ENCODE assay signal across 8 cellular contexts in the genomic region with DNA sequence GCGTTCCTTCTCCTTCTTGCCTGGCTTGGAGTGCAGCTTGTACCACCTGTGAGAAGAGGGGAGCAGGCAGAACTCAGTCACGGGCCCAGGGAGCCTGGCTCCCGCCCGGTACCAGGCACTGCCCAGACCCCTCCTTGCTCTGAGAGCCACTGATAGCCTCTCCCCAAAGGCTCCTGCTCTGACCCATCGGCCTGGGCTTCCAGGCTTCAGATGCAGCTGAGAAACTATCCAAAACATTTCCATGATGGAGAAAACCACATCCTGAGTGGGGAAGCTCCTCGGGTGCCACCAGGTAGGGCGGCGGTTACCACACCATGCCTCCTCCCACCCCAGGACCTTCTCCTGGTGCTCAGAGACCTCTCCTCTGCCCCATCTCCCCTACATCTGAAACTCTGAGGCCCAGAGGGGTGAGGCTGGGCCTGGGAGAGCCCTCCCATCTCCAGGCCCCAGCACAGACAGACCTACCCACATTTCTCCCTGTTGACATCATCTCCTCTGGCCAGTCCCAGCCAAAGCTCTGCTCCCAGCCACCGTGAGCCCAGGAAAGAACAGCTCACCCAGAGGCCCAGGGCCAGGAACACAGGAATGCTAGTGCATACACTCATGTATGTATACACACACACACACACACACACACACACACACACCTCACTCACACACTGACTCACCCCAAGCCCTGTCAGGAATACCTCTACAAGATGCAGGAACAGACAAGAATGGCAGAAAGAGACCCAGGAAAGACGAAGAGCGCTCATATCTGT. TPM values are rescaled to one million over a fixed set of nuclear protein-coding genes. Genes with fewer than 3 reads are reported as not detected.
DNase-seq lines count a peak whose midpoint lies in the region; ATAC-seq, FAIRE-seq and TF ChIP-seq lines count a peak whose summit lies in the region.
"Had no signal": no experiment of that assay in that cellular context is flagged by ENCODE, and none has a peak within 500 bp of the region (broad histone marks: within the 10 kb centered on the region; RNA-seq: fewer than 3 reads in every experiment).

No MANE protein-coding gene starts in this region.

- H3K4me2 ChIP-seq in IMR-90 (ENCODE audit: low read depth, low read length), result peak overlapping the region; percentile 42

- POLR2A ChIA-PET in IMR-90 (lab: Charles Lee; ENCODE audit: unreplicated experiment), result interaction anchor here (0.6 kb wide), 1 partner anchor 62 kb away, joined by 3 read pairs; no protein-coding TSS in a partner anchor

- FAIRE-seq in urothelium cell line (lab: Jason Lieb, UNC), result peak; percentile 53

- H3K4me1 ChIP-seq in IMR-90 (ENCODE audit: control insufficient read depth, insufficient read depth, low read length), result peaks cover 44% of the 10 kb centered on the region

- no peaks in the 10 kb centered on the region for H3K27me3 ChIP-seq in IMR-90 (ENCODE audit: control insufficient read depth, insufficient read depth, low read length)
- H3K27me3 ChIP-seq: thyroid gland had no signal

- H2BK120ac ChIP-seq in IMR-90 (ENCODE audit: low read depth, low read length), result peak overlapping the region; percentile 93

- H2AK9ac ChIP-seq in IMR-90 (replicated peaks; ENCODE audit: low read depth, low read length, poor library complexity), result peak overlapping the region; percentile 99

- H3K9ac ChIP-seq in IMR-90 (ENCODE audit: low read depth, low read length), result peak overlapping the region; percentile 57

- peak overlapping the region; percentile 92 for H4K91ac ChIP-seq in IMR-90 (ENCODE audit: insufficient read depth, low read depth, low read length)

- no peaks in the 10 kb centered on the region for H3K9me3 ChIP-seq in IMR-90 (ENCODE audit: control insufficient read depth, insufficient read depth, low read length)
- H3K9me3 ChIP-seq: thyroid gland had no signal

- peak overlapping the region; percentile 86 for H3K23ac ChIP-seq in IMR-90 (ENCODE audit: low read depth, low read length)

- H3K27ac ChIP-seq in IMR-90 (ENCODE audit: insufficient read depth, low read length), result peak overlapping the region; percentile 88
- peak overlapping the region; percentile 78 to 85 for H3K27ac ChIP-seq in coronary artery
- H3K27ac ChIP-seq: thyroid gland had no signal

- peak; percentile 95 for ATAC-seq in IMR-90 (ENCODE audit: low read depth)
- ATAC-seq in GM18861 (IDR thresholded peaks at IDR 0.05; ENCODE audit: unreplicated experiment), result no peak
- ATAC-seq in HG02623 (IDR thresholded peaks at IDR 0.05; ENCODE audit: unreplicated experiment), result no peak

- H3K56ac ChIP-seq in IMR-90 (ENCODE audit: extremely low read depth, insufficient read depth, low read length), result peak overlapping the region; percentile 87

- in situ Hi-C loops in IMR-90 (cut with MboI; ENCODE audit: low sequenced_read_pairs), result loop anchor here (5.0 kb wide), 1 partner anchor 68 kb away; no protein-coding TSS in a partner anchor

- H3K9me1 ChIP-seq in IMR-90 (ENCODE audit: insufficient read depth, low read length), result peaks cover 42% of the 10 kb centered on the region

- TF ChIP-seq RAD21 in IMR-90 (IDR thresholded peaks at IDR 0.05; ENCODE audit: low read length), result peak; percentile 19; the same call in 1 of the 2 replicates

- peak overlapping the region; percentile 55 for H4K5ac ChIP-seq in IMR-90 (ENCODE audit: low read depth, low read length)

- DNase-seq in IMR-90, result peak; percentile 100
- peak; percentile 89 for DNase-seq in coronary artery (ENCODE audit: low spot score)
- peak; percentile 50 to 96 for DNase-seq in lung microvascular endothelial cell (ENCODE audit: low read depth in 2 of 2)
- DNase-seq in urothelium cell line (ENCODE audit: low spot score), result peak; percentile 97
- no peak for DNase-seq in C1 segment of cervical spinal cord (lab: John Stamatoyannopoulos, UW)
- DNase-seq: thyroid gland had no signal

- peaks cover 72% of the 10 kb centered on the region for H4K20me1 ChIP-seq in IMR-90 (ENCODE audit: insufficient read depth, low read length)

- BruUV-seq in IMR-90 (replicated peaks; lab: Mats Ljungman, UMichigan), result no TSS peak

- H2BK5ac ChIP-seq in IMR-90 (ENCODE audit: low read depth, low read length, poor library complexity, severe bottlenecking), result peak overlapping the region; percentile 95

- H3K79me1 ChIP-seq in IMR-90 (ENCODE audit: low read depth in 1 of 2, low read length in 2 of 2), result peaks cover 29 to 97% of the 10 kb centered on the region in 2 experiments

- WGBS in IMR-90 (ENCODE audit: extremely low coverage in 2 of 2, insufficient read length in 1 of 2), 2 experiments, result 100% methylated on average over 1 of the region's 11 CpGs; no CpG with 5 or more reads in 1 of the 2 experiments

- peaks cover 30% of the 10 kb centered on the region for H3K36me3 ChIP-seq in IMR-90 (ENCODE audit: control insufficient read depth, insufficient read depth, low read length)

- H3K4me3 ChIP-seq in IMR-90 (ENCODE audit: insufficient read depth, low read depth, low read length) (no peak overlapping the region), coronary artery (no peak overlapping the region)
- H3K4me3 ChIP-seq: thyroid gland had no signal

- H4K8ac ChIP-seq in IMR-90 (ENCODE audit: low read depth in 2 of 2, low read length in 2 of 2), result peak overlapping the region; percentile 96 to 97

- CTCF ChIA-PET in IMR-90 (lab: Yijun Ruan, JAX), result interaction anchor here (0.9 to 1.9 kb wide), 3 partner anchors 21 to 71 kb away, joined by 3 to 5 read pairs (median 4); no protein-coding TSS in a partner anchor

- peak; percentile 75 for TF ChIP-seq POLR2A in IMR-90 (IDR thresholded peaks at IDR 0.05; ENCODE audit: low read depth, low read length)

- TF ChIP-seq CTCF in IMR-90 (conservative IDR thresholded peaks at IDR 0.05; ENCODE audit: low read depth, low read length), result no peak
- no peak for TF ChIP-seq CTCF in coronary artery (IDR thresholded peaks at IDR 0.05)

- H2AK5ac ChIP-seq in IMR-90 (ENCODE audit: low read depth, low read length), result peak overlapping the region; percentile 100

- peak overlapping the region; percentile 99 for H3K14ac ChIP-seq in IMR-90 (replicated peaks; ENCODE audit: low read depth, low read length)

- peak overlapping the region; percentile 97 for H2BK20ac ChIP-seq in IMR-90 (ENCODE audit: low read depth, low read length)

- peak overlapping the region; percentile 88 for H2AFZ ChIP-seq in IMR-90 (replicated peaks; ENCODE audit: low read length, poor library complexity)

- dilution Hi-C loops in IMR-90 (cut with HindIII; ENCODE audit: low sequenced_read_pairs, unreplicated experiment), result no loop called here

- intact Hi-C loops in IMR-90 (cut with micrococcal nuclease), result loop anchor here (1.0 kb wide), 1 partner anchor 22 kb away; no protein-coding TSS in a partner anchor

- H3K18ac ChIP-seq in IMR-90 (ENCODE audit: low read depth, low read length), result peak overlapping the region; percentile 36

- peak overlapping the region; percentile 100 for H3K4ac ChIP-seq in IMR-90 (ENCODE audit: low read depth, low read length)

- peak overlapping the region; percentile 100 for H2BK15ac ChIP-seq in IMR-90 (ENCODE audit: low read depth, low read length)

TF ChIP-seq in IMR-90, 13 proteins besides CTCF, POLR2A, EP300 and RAD21:
- TF ChIP-seq BHLHE40 (IDR thresholded peaks at IDR 0.05; ENCODE audit: low read depth, low read length) (peak; percentile 70), FOS (IDR thresholded peaks at IDR 0.05; ENCODE audit: low read depth, low read length) (peak; percentile 97), NFE2L2 (IDR thresholded peaks at IDR 0.05; ENCODE audit: low read depth, low read length) (no peak; the same call in 1 of the 2 replicates), RCOR1 (IDR thresholded peaks at IDR 0.05; ENCODE audit: insufficient replicate concordance, low read length) (no peak), MAZ (IDR thresholded peaks at IDR 0.05; ENCODE audit: borderline replicate concordance, low read depth, low read length) (peak; percentile 65; the same call in 1 of the 2 replicates), SMC3 (IDR thresholded peaks at IDR 0.05; ENCODE audit: low read depth, low read length) (peak; percentile 44; the same call in 1 of the 2 replicates)
- TF ChIP-seq, protein P1, sequence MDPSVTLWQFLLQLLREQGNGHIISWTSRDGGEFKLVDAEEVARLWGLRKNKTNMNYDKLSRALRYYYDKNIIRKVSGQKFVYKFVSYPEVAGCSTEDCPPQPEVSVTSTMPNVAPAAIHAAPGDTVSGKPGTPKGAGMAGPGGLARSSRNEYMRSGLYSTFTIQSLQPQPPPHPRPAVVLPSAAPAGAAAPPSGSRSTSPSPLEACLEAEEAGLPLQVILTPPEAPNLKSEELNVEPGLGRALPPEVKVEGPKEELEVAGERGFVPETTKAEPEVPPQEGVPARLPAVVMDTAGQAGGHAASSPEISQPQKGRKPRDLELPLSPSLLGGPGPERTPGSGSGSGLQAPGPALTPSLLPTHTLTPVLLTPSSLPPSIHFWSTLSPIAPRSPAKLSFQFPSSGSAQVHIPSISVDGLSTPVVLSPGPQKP (IDR thresholded peaks at IDR 0.05; ENCODE audit: borderline replicate concordance, low read depth, low read length), result no peak
TF ChIP-seq in IMR-90: peak in this region for 4.

RNA-seq across cellular contexts. Expression of a gene that starts 17.9 kb away (rescaled TPM):
- 8.3 and 8.6 TPM in 2 replicates for total RNA-seq in IMR-90 (2012; rRNA removed)
- polyA plus RNA-seq in IMR-90 (2012; rRNA removed), result 14.3 and 17.0 TPM in 2 replicates
- polyA plus RNA-seq in IMR-90 (2012; cell fraction: cytosol; rRNA removed), result 7.1 and 7.6 TPM in 2 replicates
- polyA plus RNA-seq in IMR-90 (2012; cell fraction: nucleus; rRNA removed; ENCODE audit: low replicate concordance), result 48.0 and 54.3 TPM in 2 replicates
- 8.1 and 8.9 TPM in 2 replicates for total RNA-seq in lung microvascular endothelial cell

RNA-seq across cellular contexts. Expression of a gene that starts 23.3 kb away (rescaled TPM):
- total RNA-seq in IMR-90 (2012; rRNA removed), result 21.4 and 21.5 TPM in 2 replicates
- 34.5 and 36.0 TPM in 2 replicates for polyA plus RNA-seq in IMR-90 (2012; rRNA removed)
- 28.4 and 35.6 TPM in 2 replicates for polyA plus RNA-seq in IMR-90 (2012; cell fraction: cytosol; rRNA removed)
- polyA plus RNA-seq in IMR-90 (2012; cell fraction: nucleus; rRNA removed; ENCODE audit: low replicate concordance), result 30.1 and 35.6 TPM in 2 replicates
- total RNA-seq in lung microvascular endothelial cell, result 38.4 and 62.5 TPM in 2 replicates

Comparison
In these comparisons a context has a peak if more than half of its experiments do, and no peak if none do; other contexts are left out.
1. DNase-seq: peak in IMR-90 (single experiment), coronary artery (single experiment), lung microvascular endothelial cell (2 of 2) and urothelium cell line (single experiment); none in C1 segment of cervical spinal cord (0 of 14).